Comparison of ENCODE assay signal across 8 cellular contexts in the genomic region with DNA sequence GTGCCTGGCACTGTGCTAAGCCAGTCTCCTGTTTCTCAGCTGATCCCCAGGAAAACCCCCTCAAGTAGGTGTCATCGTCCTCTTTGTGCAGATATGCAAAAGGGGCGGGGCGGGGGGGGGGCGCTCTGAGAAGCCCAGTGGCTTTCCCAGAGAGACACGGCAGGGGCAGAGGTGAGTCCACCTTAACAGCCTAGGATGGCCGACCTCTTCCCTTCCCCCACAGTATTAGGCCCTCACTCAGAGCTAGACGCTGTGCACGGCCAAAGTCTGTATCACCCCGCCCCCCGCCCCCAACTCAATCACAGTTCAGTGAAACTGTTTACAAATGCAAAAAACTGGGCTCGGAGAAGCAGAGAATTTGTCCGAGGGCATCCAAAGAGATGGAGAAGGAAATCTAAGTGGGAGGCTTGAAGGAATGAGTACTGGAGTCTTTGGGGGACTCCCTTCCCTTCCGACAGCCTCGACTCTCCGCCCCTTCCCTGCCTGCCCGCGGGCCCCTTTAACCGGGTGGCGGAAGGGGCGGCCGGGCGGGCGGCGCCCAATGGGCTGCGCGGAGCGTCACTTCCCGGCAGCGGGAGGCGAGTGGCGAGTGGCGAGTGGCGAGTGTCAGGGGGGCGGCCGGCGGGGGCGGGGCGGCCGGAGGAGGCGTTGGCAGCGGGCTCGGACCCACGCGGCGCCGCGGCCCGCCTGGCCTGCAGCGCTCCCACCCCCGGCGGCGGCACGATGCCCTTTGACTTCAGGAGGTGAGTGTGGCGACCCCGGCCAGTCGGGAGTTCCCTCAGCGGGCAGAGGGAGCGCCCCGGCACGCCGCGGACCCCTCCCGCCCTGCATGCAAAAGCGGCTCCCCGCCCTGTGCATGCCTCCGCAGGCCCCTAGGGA. TPM values are rescaled to one million over a fixed set of nuclear protein-coding genes. Genes with fewer than 3 reads are reported as not detected.
DNase-seq lines count a peak whose midpoint lies in the region; ATAC-seq, FAIRE-seq and TF ChIP-seq lines count a peak whose summit lies in the region.

A gene with protein sequence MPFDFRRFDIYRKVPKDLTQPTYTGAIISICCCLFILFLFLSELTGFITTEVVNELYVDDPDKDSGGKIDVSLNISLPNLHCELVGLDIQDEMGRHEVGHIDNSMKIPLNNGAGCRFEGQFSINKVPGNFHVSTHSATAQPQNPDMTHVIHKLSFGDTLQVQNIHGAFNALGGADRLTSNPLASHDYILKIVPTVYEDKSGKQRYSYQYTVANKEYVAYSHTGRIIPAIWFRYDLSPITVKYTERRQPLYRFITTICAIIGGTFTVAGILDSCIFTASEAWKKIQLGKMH (plus strand): TSS at position 561 of the 879 bp plus-strand sequence. CDS start 163 bp downstream, at position 724.

- H3K4me1 ChIP-seq in BLaER1 treated with 17β-estradiol and CSF1 and Interleukin-3, amounts not matched to agents 10 nM and 100 nM, result peaks cover 70 to 88% (median 83%) of the 10 kb centered on the region in 10 experiments
- H3K4me1 ChIP-seq in endothelial cell of umbilical vein (ENCODE audit: control insufficient read depth, extremely low read depth, insufficient read depth, low read length) (peaks cover 12% of the 10 kb centered on the region), mesodermal cell (ENCODE audit: control insufficient read depth, insufficient read depth, low read length, poor library complexity, severe bottlenecking) (peaks cover 8% of the 10 kb centered on the region)

- POLR2A ChIA-PET in endothelial cell of umbilical vein (lab: Charles Lee), result interaction anchor here (0.6 kb wide), 2 partner anchors 16 to 33 kb away, joined by 3 to 8 read pairs; no protein-coding TSS in a partner anchor

- TF ChIP-seq CTCF in endothelial cell of umbilical vein (IDR thresholded peaks at IDR 0.05; ENCODE audit: extremely low read depth in 1 of 2, insufficient read depth in 1 of 2, low read depth in 1 of 2, low read length in 2 of 2), result no peak

- 1 to 2% methylated on average over 44 to 45 of the region's 66 CpGs for WGBS in mesodermal cell (ENCODE audit: insufficient coverage in 2 of 2), 2 experiments

- H3K27ac ChIP-seq in BLaER1 treated with 17β-estradiol and CSF1 and Interleukin-3, amounts not matched to agents 10 nM and 100 nM, result peak within 1 kb of the TSS; percentile 53 to 85 (median 75); a peak in 21 of 22 replicates
- peak within 1 kb of the TSS; percentile 71 for H3K27ac ChIP-seq in endothelial cell of umbilical vein (ENCODE audit: insufficient read depth, low read depth, low read length)
- peak within 1 kb of the TSS; percentile 54 for H3K27ac ChIP-seq in mesodermal cell (ENCODE audit: low read depth, low read length, severe bottlenecking)

- no peaks in the 10 kb centered on the region for H3K27me3 ChIP-seq in BLaER1 treated with 17β-estradiol and CSF1 and Interleukin-3, amounts not matched to agents 10 nM and 100 nM
- no peaks in the 10 kb centered on the region for H3K27me3 ChIP-seq in endothelial cell of umbilical vein (ENCODE audit: control insufficient read depth in 2 of 2, insufficient read depth in 2 of 2, low read length in 2 of 2)

- intact Hi-C loops in endothelial cell of umbilical vein (cut with micrococcal nuclease), result loop anchor here (1.0 to 2.0 kb wide), 5 partner anchors 36 to 118 kb away; no protein-coding TSS in a partner anchor

- H3K79me2 ChIP-seq in endothelial cell of umbilical vein (ENCODE audit: control insufficient read depth, insufficient read depth, low read length), result peaks cover 41% of the 10 kb centered on the region

- peak within 1 kb of the TSS; percentile 83 to 100 (median 93) for H3K4me2 ChIP-seq in BLaER1 treated with 17β-estradiol and CSF1 and Interleukin-3, amounts not matched to agents 10 nM and 100 nM
- peak within 1 kb of the TSS; percentile 85 for H3K4me2 ChIP-seq in endothelial cell of umbilical vein (ENCODE audit: insufficient read depth, low read length)

- H2AFZ ChIP-seq in endothelial cell of umbilical vein (ENCODE audit: low read depth, low read length), result peak within 1 kb of the TSS; percentile 84

- H3K36me3 ChIP-seq in BLaER1 treated with 17β-estradiol and CSF1 and Interleukin-3, amounts not matched to agents 10 nM and 100 nM, result peaks cover 0 to 11% (median 0%) of the 10 kb centered on the region in 11 experiments; a peak in 3 of 22 replicates
- no peaks in the 10 kb centered on the region for H3K36me3 ChIP-seq in endothelial cell of umbilical vein (ENCODE audit: control insufficient read depth in 2 of 2, extremely low read depth in 1 of 2, insufficient read depth in 2 of 2, low read length in 2 of 2)
- peaks cover 32% of the 10 kb centered on the region for H3K36me3 ChIP-seq in mesodermal cell (ENCODE audit: control insufficient read depth, insufficient read depth, low read length)

- CTCF ChIA-PET in endothelial cell of umbilical vein (lab: Charles Lee), result interaction anchor here (1.4 kb wide), 1 partner anchor 117 kb away, joined by 5 read pairs; no protein-coding TSS in a partner anchor

- TF ChIP-seq POLR2A in GM19193 (IDR thresholded peaks at IDR 0.05; ENCODE audit: extremely low read depth, insufficient read depth, insufficient read length) (peak; percentile 63), endothelial cell of umbilical vein (IDR thresholded peaks at IDR 0.05; ENCODE audit: low read depth, low read length) (peak; percentile 72)

- H3K9me3 ChIP-seq in BLaER1 treated with 17β-estradiol and CSF1 and Interleukin-3, amounts not matched to agents 10 nM and 100 nM (replicated peaks in 1 of 11), result no peaks in the 10 kb centered on the region
- H3K9me3 ChIP-seq in endothelial cell of umbilical vein (replicated peaks; ENCODE audit: control insufficient read depth, insufficient read depth, low read length) (no peaks in the 10 kb centered on the region), mesodermal cell (ENCODE audit: control insufficient read depth, low read length) (no peaks in the 10 kb centered on the region)

- peak; percentile 68 for DNase-seq in NOMO-1 treated with dmso at 0.1 percent for 144 hours (lab: John Stamatoyannopoulos, UW; ENCODE audit: unreplicated experiment)
- DNase-seq in activated CD8-positive, alpha-beta memory T cell treated with anti-CD3 and anti-CD28 coated beads, Interleukin-2, amount 50 U/mL, for 48 hours, result peak; percentile 89
- peak; percentile 82 for DNase-seq in endothelial cell of umbilical vein (ENCODE audit: low read depth, low spot score)
- peak; percentile 64 to 71 for DNase-seq in stimulated activated CD8-positive, alpha-beta memory T cell treated with anti-CD3 and anti-CD28 coated beads, Interleukin-15, amount 100 ng/mL, for 48 hours (ENCODE audit: low read depth in 2 of 2)

- peak within 1 kb of the TSS; percentile 68 to 85 (median 76) for H3K4me3 ChIP-seq in BLaER1 treated with 17β-estradiol and CSF1 and Interleukin-3, amounts not matched to agents 10 nM and 100 nM
- H3K4me3 ChIP-seq in endothelial cell of umbilical vein (replicated peaks in 1 of 3; ENCODE audit: insufficient read depth in 1 of 3, low read depth in 1 of 3, low read length in 3 of 3), result peak within 1 kb of the TSS; percentile 80 to 96 (median 80)
- H3K4me3 ChIP-seq in mesodermal cell (ENCODE audit: extremely low read depth, insufficient read depth, low read length, poor library complexity, severe bottlenecking), result peak within 1 kb of the TSS; percentile 86

- FAIRE-seq in endothelial cell of umbilical vein (lab: Jason Lieb, UNC), result peak; percentile 87

- dilution Hi-C loops in endothelial cell of umbilical vein (cut with MboI; ENCODE audit: extremely low pct_ligation_motif_present, low sequenced_read_pairs), result no loop called here

- peak within 1 kb of the TSS; percentile 68 to 85 (median 79) for H3K9ac ChIP-seq in BLaER1 treated with 17β-estradiol and CSF1 and Interleukin-3, amounts not matched to agents 10 nM and 100 nM
- peak within 1 kb of the TSS; percentile 76 for H3K9ac ChIP-seq in endothelial cell of umbilical vein (replicated peaks; ENCODE audit: extremely low read depth, insufficient read depth, low read length)

- no peaks in the 10 kb centered on the region for H3K9me1 ChIP-seq in endothelial cell of umbilical vein (replicated peaks; ENCODE audit: control insufficient read depth, extremely low read depth, insufficient read depth, low read length)

- peak; percentile 74 for ATAC-seq in HG03342 (IDR thresholded peaks at IDR 0.05; ENCODE audit: unreplicated experiment)

- BruUV-seq in endothelial cell of umbilical vein (replicated peaks; lab: Mats Ljungman, UMichigan), result TSS peak; percentile 85

- peaks cover 0 to 9% (median 5%) of the 10 kb centered on the region in 11 experiments; a peak in 6 of 22 replicates for H4K20me1 ChIP-seq in BLaER1 treated with 17β-estradiol and CSF1 and Interleukin-3, amounts not matched to agents 10 nM and 100 nM
- H4K20me1 ChIP-seq in endothelial cell of umbilical vein (replicated peaks; ENCODE audit: control insufficient read depth, extremely low read depth, insufficient read depth, low read length), result no peaks in the 10 kb centered on the region

TF ChIP-seq in endothelial cell of umbilical vein, 7 proteins besides CTCF, POLR2A, EP300 and RAD21:
- TF ChIP-seq JUN (IDR thresholded peaks at IDR 0.05; ENCODE audit: borderline replicate concordance, insufficient read depth, insufficient read length, low read depth), result no peak
- TF ChIP-seq POLR2AphosphoS5 (IDR thresholded peaks at IDR 0.05; ENCODE audit: insufficient read depth, low read depth, low read length), result peak; percentile 63
TF ChIP-seq in endothelial cell of umbilical vein: peak in this region for 1.

RNA-seq across cellular contexts. Expression of the gene that starts here (rescaled TPM):
- 105 and 118 TPM in 2 replicates for total RNA-seq in endothelial cell of umbilical vein
- 109 and 115 TPM in 2 replicates for polyA plus RNA-seq in endothelial cell of umbilical vein
- 84.9 and 98.4 TPM in 2 replicates for polyA plus RNA-seq in endothelial cell of umbilical vein (2011; cell fraction: cytosol; rRNA removed)
- 63.2 and 75.9 TPM in 2 replicates for polyA plus RNA-seq in endothelial cell of umbilical vein (2011; cell fraction: nucleus; rRNA removed)
- 101 and 105 TPM in 2 replicates for polyA plus RNA-seq in endothelial cell of umbilical vein (2012)
- polyA minus RNA-seq in endothelial cell of umbilical vein, result 189 and 212 TPM in 2 replicates
- polyA minus RNA-seq in endothelial cell of umbilical vein (2011; cell fraction: cytosol; rRNA and poly(A)+ RNA removed), result 41.4 TPM
- 62.9 and 76.6 TPM in 2 replicates for polyA minus RNA-seq in endothelial cell of umbilical vein (2011; cell fraction: nucleus; rRNA and poly(A)+ RNA removed)
- polyA plus RNA-seq in mesodermal cell (2013, experiment 1 of 2), result 116 TPM
- polyA plus RNA-seq in mesodermal cell (2013, experiment 2 of 2), result 100 TPM

Comparison
In these comparisons a context has a peak if more than half of its experiments do, and no peak if none do; other contexts are left out.
1. Peak in every context shown above with its lines: DNase-seq, ATAC-seq, H3K4me3 ChIP-seq and H3K27ac ChIP-seq.